Comparison of ENCODE assay signal across 2 cellular contexts in genomic region chr17:83081561-83082201, GRCh38.
TF ChIP-seq lines count a peak whose summit lies in the region.

No MANE protein-coding gene starts in this region.

TF ChIP-seq in SK-N-SH, 30 proteins besides CTCF, POLR2A, EP300 and RAD21 (continued from another document):
- TF ChIP-seq IRF3 (IDR thresholded peaks at IDR 0.05; ENCODE audit: low read depth, low read length) (no peak), ZBTB33 (IDR thresholded peaks at IDR 0.05; ENCODE audit: borderline replicate concordance, low read depth) (no peak), MEF2A (IDR thresholded peaks at IDR 0.05; ENCODE audit: borderline replicate concordance, low read depth) (no peak), RFX5 (IDR thresholded peaks at IDR 0.05; ENCODE audit: low read length) (no peak)
TF ChIP-seq in SK-N-SH: peak in this region for 0.

TF ChIP-seq in SK-N-SH treated with all-trans-retinoic acid at 6 μM for 48 hours, 23 proteins besides CTCF, POLR2A, EP300 and RAD21 (continued from another document):
- TF ChIP-seq CREB5 (CRISPR knock-in tag; IDR thresholded peaks at IDR 0.05; ENCODE audit: low read depth) (no peak), CSRNP3 (CRISPR knock-in tag; IDR thresholded peaks at IDR 0.05) (no peak), RARB (CRISPR knock-in tag; IDR thresholded peaks at IDR 0.05) (no peak), ESRRG (CRISPR knock-in tag; IDR thresholded peaks at IDR 0.05) (no peak), ZNF70 (CRISPR knock-in tag; IDR thresholded peaks at IDR 0.05) (no peak), ZFP3 (CRISPR knock-in tag; IDR thresholded peaks at IDR 0.05) (no peak), ZNF565 (CRISPR knock-in tag; conservative IDR thresholded peaks at IDR 0.05; ENCODE audit: low read depth) (no peak), PATZ1 (CRISPR knock-in tag; IDR thresholded peaks at IDR 0.05; ENCODE audit: borderline replicate concordance) (no peak), GLIS3 (CRISPR knock-in tag; IDR thresholded peaks at IDR 0.05) (no peak), ZFP30 (CRISPR knock-in tag; IDR thresholded peaks at IDR 0.05) (no peak)
